Comparison of ENCODE assay signal across 8 cellular contexts in the genomic region with DNA sequence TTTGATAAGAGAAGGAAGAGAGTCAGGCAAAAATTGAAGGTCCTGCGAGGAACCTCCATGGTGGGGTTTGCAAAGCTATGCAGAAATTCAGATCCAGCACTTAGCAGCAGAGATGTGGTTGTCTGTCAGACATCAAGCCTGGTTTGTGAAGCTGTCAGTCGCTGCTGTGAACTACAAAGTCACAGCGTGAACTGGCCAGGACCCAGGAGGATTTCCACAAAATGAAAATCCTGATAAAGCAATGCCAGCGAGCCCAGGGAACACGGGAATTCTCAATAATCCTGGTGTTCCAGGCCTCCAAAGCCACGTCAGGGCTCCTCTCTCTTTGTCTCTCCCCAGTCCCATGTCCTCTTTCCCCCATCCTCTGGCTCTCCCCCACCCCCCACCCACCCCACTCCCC.
"Had no signal": no experiment of that assay in that cellular context is flagged by ENCODE, and none has a peak within 500 bp of the region (broad histone marks: within the 10 kb centered on the region; RNA-seq: fewer than 3 reads in every experiment).

No MANE protein-coding gene starts in this region.

- H3K4me3 ChIP-seq: GM12878 had no signal

- FAIRE-seq: G401.6, GM12878, GM12891, GM12892, GM18507, GM19239 had no signal

- ATAC-seq: GM12878 had no signal

- DNase-seq: GDM1, GF-D8 had no signal
